ENCODE assay signal across 30 cellular contexts in the genomic region with DNA sequence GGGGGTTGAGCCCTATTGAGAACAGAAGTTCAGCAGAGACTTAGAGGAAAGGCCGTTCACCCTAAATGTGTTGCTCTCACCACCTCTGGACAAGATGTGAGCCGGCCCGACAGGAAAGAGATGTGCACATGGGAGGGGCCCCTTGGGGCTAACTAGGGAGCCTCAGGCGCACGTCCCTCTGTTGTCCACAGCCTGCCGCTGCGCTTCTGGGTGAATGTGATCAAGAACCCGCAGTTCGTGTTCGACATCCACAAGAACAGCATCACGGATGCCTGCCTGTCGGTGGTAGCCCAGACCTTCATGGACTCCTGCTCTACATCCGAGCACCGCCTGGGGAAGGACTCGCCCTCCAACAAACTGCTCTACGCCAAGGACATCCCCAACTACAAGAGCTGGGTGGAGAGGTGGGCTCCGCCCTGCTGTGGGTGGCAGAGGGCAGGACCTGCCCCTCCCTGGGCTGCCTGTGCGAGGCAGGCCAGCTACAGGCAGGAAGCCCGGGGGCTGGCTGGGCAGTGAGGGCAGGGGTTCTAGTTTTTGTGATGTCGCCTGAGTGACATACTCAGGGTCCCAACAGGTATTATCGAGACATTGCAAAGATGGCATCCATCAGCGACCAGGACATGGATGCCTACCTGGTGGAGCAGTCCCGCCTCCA.
"Had no signal": no experiment of that assay in that cellular context is flagged by ENCODE, and none has a peak within 500 bp of the region (broad histone marks: within the 10 kb centered on the region; RNA-seq: fewer than 3 reads in every experiment).

No MANE protein-coding gene starts in this region.

- FAIRE-seq: endometrium, kidney had no signal

- H3K27me3 ChIP-seq: colonic mucosa, esophagus squamous epithelium, gastrocnemius medialis, hepatocyte had no signal

- H3K79me2 ChIP-seq: hepatocyte had no signal

- H3K36me3 Mint-ChIP-seq: immature natural killer cell had no signal

- H3K27ac Mint-ChIP-seq: dendritic cell treated with granulocyte-macrophage colony-stimulating factor and Interleukin-4, amounts not matched to agents 40 ng/mL and 50 ng/mL, for 4 days; effector memory CD8-positive, alpha-beta T cell; endodermal cell; immature natural killer cell; mesothelial cell of epicardium had no signal

- H3K4me1 Mint-ChIP-seq: endodermal cell, immature natural killer cell, mesothelial cell of epicardium had no signal

- H3K4me1 ChIP-seq: colonic mucosa, esophagus squamous epithelium, gastrocnemius medialis, left ventricle myocardium inferior, lower lobe of right lung had no signal

- H3K4me2 ChIP-seq: hepatocyte had no signal

- H3K36me3 ChIP-seq: colonic mucosa, gastrocnemius medialis had no signal

- DNase-seq: cerebellar nuclear complex; colonic mucosa; cortex of kidney; effector CD8-positive, alpha-beta T cell; effector memory CD8-positive, alpha-beta T cell; endodermal cell; erythroblast; esophagus squamous epithelium; foreskin fibroblast; foreskin melanocyte; gastrocnemius medialis; glutamatergic neuron; head of caudate nucleus; hypothalamus; immature natural killer cell; islet precursor cell; kidney glomerular epithelial cell; left colon; left ventricle myocardium inferior; lower lobe of right lung; mesenchymal stem cell; mucosa of descending colon had no signal

- H3K9me3 Mint-ChIP-seq: dendritic cell treated with granulocyte-macrophage colony-stimulating factor and Interleukin-4, amounts not matched to agents 40 ng/mL and 50 ng/mL, for 4 days; effector memory CD8-positive, alpha-beta T cell had no signal

- H3K4me3 Mint-ChIP-seq: dendritic cell treated with granulocyte-macrophage colony-stimulating factor and Interleukin-4, amounts not matched to agents 40 ng/mL and 50 ng/mL, for 4 days; effector memory CD8-positive, alpha-beta T cell; endodermal cell; immature natural killer cell; mesothelial cell of epicardium had no signal

- H2AFZ ChIP-seq: hepatocyte had no signal

- H3K27ac ChIP-seq: colonic mucosa, epithelial cell of prostate, esophagus squamous epithelium, gastrocnemius medialis, hepatocyte, left ventricle myocardium inferior, lower lobe of right lung had no signal

- H3K27me3 Mint-ChIP-seq: dendritic cell treated with granulocyte-macrophage colony-stimulating factor and Interleukin-4, amounts not matched to agents 40 ng/mL and 50 ng/mL, for 4 days; effector memory CD8-positive, alpha-beta T cell had no signal

- ATAC-seq: effector memory CD8-positive, alpha-beta T cell; esophagus mucosa; gastrocnemius medialis; left lobe of liver; lower lobe of right lung; mucosa of descending colon had no signal

- H3K4me3 ChIP-seq: colonic mucosa, esophagus squamous epithelium, gastrocnemius medialis, hepatocyte, left ventricle myocardium inferior, lower lobe of right lung, mucosa of descending colon had no signal

- H3K9me3 ChIP-seq: colonic mucosa, esophagus squamous epithelium, gastrocnemius medialis, left ventricle myocardium inferior, lower lobe of right lung, mucosa of descending colon had no signal
